Comparison of ENCODE assay signal across 15 cellular contexts in the genomic region with DNA sequence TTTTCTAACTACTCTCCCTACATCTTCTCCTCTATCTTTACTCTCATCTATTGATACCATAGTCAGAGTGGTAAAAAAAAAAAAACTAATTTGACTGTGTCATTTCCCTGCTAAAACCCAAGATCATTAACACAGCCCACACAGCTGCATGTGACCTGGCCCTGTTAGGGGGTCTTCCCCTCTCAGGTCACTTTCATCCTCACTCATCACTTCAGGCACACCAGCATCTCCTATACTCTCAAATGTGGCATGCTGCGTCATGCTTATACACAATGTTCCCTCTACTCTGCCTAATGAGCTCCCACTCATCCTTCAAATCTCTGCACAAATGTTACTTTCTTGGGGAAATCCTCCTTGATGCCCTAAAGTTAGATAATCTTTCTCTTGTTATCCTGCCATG.
DNase-seq lines count a peak whose midpoint lies in the region; ATAC-seq and TF ChIP-seq lines count a peak whose summit lies in the region.
"Had no signal": no experiment of that assay in that cellular context is flagged by ENCODE, and none has a peak within 500 bp of the region (broad histone marks: within the 10 kb centered on the region; RNA-seq: fewer than 3 reads in every experiment).

No MANE protein-coding gene starts in this region.

- no peaks in the 10 kb centered on the region for H3K9me3 Mint-ChIP-seq in stimulated activated naive CD8-positive, alpha-beta T cell treated with anti-CD3 and anti-CD28 coated beads, Interleukin-15, amount 100 ng/mL, for 72 hours
- H3K9me3 Mint-ChIP-seq: CD4-positive, alpha-beta T cell had no signal

- no peak for TF ChIP-seq CTCF in right atrium auricular region (IDR thresholded peaks at IDR 0.05)
- TF ChIP-seq CTCF in brain microvascular endothelial cell (IDR thresholded peaks at IDR 0.05; ENCODE audit: low read depth, low read length, missing control alignments): no peak

- DNase-seq in stimulated activated naive CD8-positive, alpha-beta T cell treated with anti-CD3 and anti-CD28 coated beads, Interleukin-15, Interleukin-2, amounts not matched to agents 100 U/mL and 50 U/mL, for 24 hours: peak; percentile 5
- DNase-seq in stimulated activated naive CD8-positive, alpha-beta T cell treated with anti-CD3 and anti-CD28 coated beads, Interleukin-15, amount 100 ng/mL, for 72 hours: no peak
- no peak for DNase-seq in right atrium auricular region (ENCODE audit: low spot score)
- no peak for DNase-seq in cardiac septum (ENCODE audit: low spot score)
- no peak for DNase-seq in sciatic nerve (ENCODE audit: low spot score)
- no peak for DNase-seq in brain microvascular endothelial cell
- DNase-seq: CD4-positive, alpha-beta T cell; GF-D8; SK-N-SH had no signal

- no peak overlapping the region for H3K27ac Mint-ChIP-seq in stimulated activated naive CD8-positive, alpha-beta T cell treated with anti-CD3 and anti-CD28 coated beads, Interleukin-15, amount 100 ng/mL, for 72 hours
- H3K27ac Mint-ChIP-seq: CD4-positive, alpha-beta T cell had no signal

- in situ Hi-C loops in brain microvascular endothelial cell (cut with HindIII; ENCODE audit: low pct_ligation_motif_present, low sequenced_read_pairs): no loop called here

- ATAC-seq in stimulated activated naive CD8-positive, alpha-beta T cell treated with anti-CD3 and anti-CD28 coated beads, Interleukin-15, Interleukin-2, amounts not matched to agents 100 U/mL and 50 U/mL, for 24 hours: peak; percentile 46
- ATAC-seq in stimulated activated naive CD8-positive, alpha-beta T cell treated with anti-CD3 and anti-CD28 coated beads, Interleukin-15, amount 100 ng/mL, for 72 hours: no peak
- ATAC-seq in HG02759 (IDR thresholded peaks at IDR 0.05; ENCODE audit: unreplicated experiment) (peak; percentile 98), HG03460 (IDR thresholded peaks at IDR 0.05; ENCODE audit: unreplicated experiment) (peak; percentile 67), sciatic nerve (no peak)
- ATAC-seq: HCT116 had no signal

- H3K36me3 ChIP-seq in right atrium auricular region: no peaks in the 10 kb centered on the region
- no peaks in the 10 kb centered on the region for H3K36me3 ChIP-seq in brain microvascular endothelial cell (replicated peaks)
- H3K36me3 ChIP-seq: breast epithelium, thoracic aorta had no signal

- H3K4me3 Mint-ChIP-seq in stimulated activated naive CD8-positive, alpha-beta T cell treated with anti-CD3 and anti-CD28 coated beads, Interleukin-15, amount 100 ng/mL, for 72 hours: no peak overlapping the region
- H3K4me3 Mint-ChIP-seq: CD4-positive, alpha-beta T cell had no signal

- H3K27ac ChIP-seq in right atrium auricular region (no peak overlapping the region), brain microvascular endothelial cell (no peak overlapping the region)
- H3K27ac ChIP-seq: breast epithelium, thoracic aorta had no signal

- intact Hi-C loops in cardiac septum (cut with DNase I) (no loop called here), sciatic nerve (cut with DNase I) (no loop called here)

- peaks cover 7% of the 10 kb centered on the region for H3K4me1 Mint-ChIP-seq in stimulated activated naive CD8-positive, alpha-beta T cell treated with anti-CD3 and anti-CD28 coated beads, Interleukin-15, amount 100 ng/mL, for 72 hours

- no peaks in the 10 kb centered on the region for H3K9me3 ChIP-seq in right atrium auricular region
- H3K9me3 ChIP-seq: breast epithelium, SK-N-SH, thoracic aorta had no signal

- H3K4me1 ChIP-seq in right atrium auricular region: no peaks in the 10 kb centered on the region
- H3K4me1 ChIP-seq: breast epithelium had no signal

- H3K27me3 ChIP-seq in right atrium auricular region (no peaks in the 10 kb centered on the region), brain microvascular endothelial cell (replicated peaks) (no peaks in the 10 kb centered on the region)
- H3K27me3 ChIP-seq: breast epithelium had no signal

- no peaks in the 10 kb centered on the region for H3K27me3 Mint-ChIP-seq in stimulated activated naive CD8-positive, alpha-beta T cell treated with anti-CD3 and anti-CD28 coated beads, Interleukin-15, amount 100 ng/mL, for 72 hours
- H3K27me3 Mint-ChIP-seq: CD4-positive, alpha-beta T cell had no signal

- no peak overlapping the region for H3K4me3 ChIP-seq in right atrium auricular region
- no peak overlapping the region for H3K4me3 ChIP-seq in brain microvascular endothelial cell (ENCODE audit: low read depth, low read length)
- H3K4me3 ChIP-seq: breast epithelium, smooth muscle cell, thoracic aorta had no signal

Comparison
In these comparisons a context has a peak if more than half of its experiments do, and no peak if none do; other contexts are left out.
1. ATAC-seq: peak in stimulated activated naive CD8-positive, alpha-beta T cell treated with anti-CD3 and anti-CD28 coated beads, Interleukin-15, Interleukin-2, amounts not matched to agents 100 U/mL and 50 U/mL, for 24 hours (single experiment), HG02759 (single experiment) and HG03460 (single experiment); none in stimulated activated naive CD8-positive, alpha-beta T cell treated with anti-CD3 and anti-CD28 coated beads, Interleukin-15, amount 100 ng/mL, for 72 hours (single experiment) and sciatic nerve (single experiment).